Comparison of ENCODE assay signal across 16 cellular contexts in genomic region chr1:165116732-165117131, GRCh38.
DNase-seq lines count a peak whose midpoint lies in the region; ATAC-seq and TF ChIP-seq lines count a peak whose summit lies in the region.
"Had no signal": no experiment of that assay in that cellular context is flagged by ENCODE, and none has a peak within 500 bp of the region (broad histone marks: within the 10 kb centered on the region; RNA-seq: fewer than 3 reads in every experiment).

No MANE protein-coding gene starts in this region.

- H3K27ac Mint-ChIP-seq in stimulated activated effector memory CD8-positive, alpha-beta T cell treated with anti-CD3 and anti-CD28 coated beads, Interleukin-12 subunit alpha, Interleukin-12 subunit beta, amount 100 ng/mL, for 72 hours, result no peak overlapping the region
- H3K27ac Mint-ChIP-seq: IgD-negative memory B cell had no signal

- DNase-seq in GOT3 (lab: John Stamatoyannopoulos, UW), result peak; percentile 22
- DNase-seq in SJSA1 (ENCODE audit: low read depth in 1 of 2, low spot score in 2 of 2), result peak; percentile 86 to 87
- peak; percentile 59 for DNase-seq in fibroblast of the aortic adventitia (ENCODE audit: low read depth)
- DNase-seq in stimulated activated effector memory CD8-positive, alpha-beta T cell treated with anti-CD3 and anti-CD28 coated beads, Interleukin-12 subunit alpha, Interleukin-12 subunit beta, amount 100 ng/mL, for 72 hours (ENCODE audit: low spot score in 2 of 2), result no peak
- DNase-seq in NCI-H510A treated with DMSO at 0.1 percent for 48 hours (lab: John Stamatoyannopoulos, UW), result no peak
- DNase-seq in mesenteric fat pad (ENCODE audit: low spot score), result no peak
- DNase-seq in right lobe of liver, result no peak
- DNase-seq: activated CD4-positive, CD25-positive, alpha-beta regulatory T cell; activated T-cell treated with anti-CD3 and anti-CD28 coated beads, Interleukin-2, amount 50 U/mL, for 48 hours; caudate nucleus; DMS 273 treated with DMSO at 0.1 percent for 48 hours; NCI-H2081 treated with DMSO at 0.1 percent for 48 hours; RPMI8226; thyroid gland had no signal

- H3K27me3 ChIP-seq in SJSA1 (replicated peaks) (no peaks in the 10 kb centered on the region), right lobe of liver (peaks cover 0 to 3% of the 10 kb centered on the region in 2 donors)
- H3K27me3 ChIP-seq: thyroid gland had no signal

- peak; percentile 50 for ATAC-seq in stimulated activated effector memory CD8-positive, alpha-beta T cell treated with anti-CD3 and anti-CD28 coated beads, Interleukin-12 subunit alpha, Interleukin-12 subunit beta, amount 100 ng/mL, for 72 hours
- ATAC-seq in GM18873 (IDR thresholded peaks at IDR 0.05; ENCODE audit: low FRiP score, unreplicated experiment) (no peak), right lobe of liver (no peak)

- H3K9me3 Mint-ChIP-seq in stimulated activated effector memory CD8-positive, alpha-beta T cell treated with anti-CD3 and anti-CD28 coated beads, Interleukin-12 subunit alpha, Interleukin-12 subunit beta, amount 100 ng/mL, for 72 hours, result peaks cover 3% of the 10 kb centered on the region
- H3K9me3 Mint-ChIP-seq: IgD-negative memory B cell had no signal

- intact Hi-C loops in right lobe of liver (cut with DNase I), result no loop called here

- no peaks in the 10 kb centered on the region for H3K36me3 ChIP-seq in SJSA1
- no peaks in the 10 kb centered on the region for H3K36me3 ChIP-seq in right lobe of liver
- H3K36me3 ChIP-seq: thyroid gland had no signal

- H3K36me3 Mint-ChIP-seq in stimulated activated effector memory CD8-positive, alpha-beta T cell treated with anti-CD3 and anti-CD28 coated beads, Interleukin-12 subunit alpha, Interleukin-12 subunit beta, amount 100 ng/mL, for 72 hours, result no peaks in the 10 kb centered on the region
- H3K36me3 Mint-ChIP-seq: IgD-negative memory B cell had no signal

- H3K4me3 Mint-ChIP-seq in stimulated activated effector memory CD8-positive, alpha-beta T cell treated with anti-CD3 and anti-CD28 coated beads, Interleukin-12 subunit alpha, Interleukin-12 subunit beta, amount 100 ng/mL, for 72 hours, result no peak overlapping the region
- H3K4me3 Mint-ChIP-seq: IgD-negative memory B cell had no signal

- WGBS in right lobe of liver (ENCODE audit: insufficient coverage, low coverage, low lambda C conversion rate, missing lambda C conversion rate), result 73% methylated on average over 5 of the region's 6 CpGs

- no peaks in the 10 kb centered on the region for H3K9me3 ChIP-seq in SJSA1 (replicated peaks)
- H3K9me3 ChIP-seq in right lobe of liver, result no peaks in the 10 kb centered on the region
- H3K9me3 ChIP-seq: thyroid gland had no signal

- H3K4me1 ChIP-seq in SJSA1 (replicated peaks), result peaks cover 16% of the 10 kb centered on the region
- H3K4me1 ChIP-seq in right lobe of liver, result no peaks in the 10 kb centered on the region

- H3K4me1 Mint-ChIP-seq in stimulated activated effector memory CD8-positive, alpha-beta T cell treated with anti-CD3 and anti-CD28 coated beads, Interleukin-12 subunit alpha, Interleukin-12 subunit beta, amount 100 ng/mL, for 72 hours, result no peaks in the 10 kb centered on the region
- H3K4me1 Mint-ChIP-seq: IgD-negative memory B cell had no signal

- H3K27ac ChIP-seq in SJSA1 (peak overlapping the region; percentile 41), right lobe of liver (no peak overlapping the region)
- H3K27ac ChIP-seq: thyroid gland had no signal

- no peak for TF ChIP-seq POLR2A in right lobe of liver (IDR thresholded peaks at IDR 0.05)

- H3K4me3 ChIP-seq in SJSA1 (no peak overlapping the region), fibroblast of the aortic adventitia (ENCODE audit: low read depth, low read length) (no peak overlapping the region), right lobe of liver (no peak overlapping the region)
- H3K4me3 ChIP-seq: thyroid gland had no signal

- TF ChIP-seq CTCF in fibroblast of the aortic adventitia (IDR thresholded peaks at IDR 0.05; ENCODE audit: insufficient read depth, low read length) (no peak), right lobe of liver (IDR thresholded peaks at IDR 0.05) (no peak)

Comparison
In these comparisons a context has a peak if more than half of its experiments do, and no peak if none do; other contexts are left out.
1. DNase-seq: peak in GOT3 (single experiment), SJSA1 (2 of 2) and fibroblast of the aortic adventitia (single experiment); none in stimulated activated effector memory CD8-positive, alpha-beta T cell treated with anti-CD3 and anti-CD28 coated beads, Interleukin-12 subunit alpha, Interleukin-12 subunit beta, amount 100 ng/mL, for 72 hours (0 of 2), NCI-H510A treated with DMSO at 0.1 percent for 48 hours (single experiment), mesenteric fat pad (single experiment) and right lobe of liver (0 of 3).